Comparison of ENCODE assay signal across 12 cellular contexts in the genomic region with DNA sequence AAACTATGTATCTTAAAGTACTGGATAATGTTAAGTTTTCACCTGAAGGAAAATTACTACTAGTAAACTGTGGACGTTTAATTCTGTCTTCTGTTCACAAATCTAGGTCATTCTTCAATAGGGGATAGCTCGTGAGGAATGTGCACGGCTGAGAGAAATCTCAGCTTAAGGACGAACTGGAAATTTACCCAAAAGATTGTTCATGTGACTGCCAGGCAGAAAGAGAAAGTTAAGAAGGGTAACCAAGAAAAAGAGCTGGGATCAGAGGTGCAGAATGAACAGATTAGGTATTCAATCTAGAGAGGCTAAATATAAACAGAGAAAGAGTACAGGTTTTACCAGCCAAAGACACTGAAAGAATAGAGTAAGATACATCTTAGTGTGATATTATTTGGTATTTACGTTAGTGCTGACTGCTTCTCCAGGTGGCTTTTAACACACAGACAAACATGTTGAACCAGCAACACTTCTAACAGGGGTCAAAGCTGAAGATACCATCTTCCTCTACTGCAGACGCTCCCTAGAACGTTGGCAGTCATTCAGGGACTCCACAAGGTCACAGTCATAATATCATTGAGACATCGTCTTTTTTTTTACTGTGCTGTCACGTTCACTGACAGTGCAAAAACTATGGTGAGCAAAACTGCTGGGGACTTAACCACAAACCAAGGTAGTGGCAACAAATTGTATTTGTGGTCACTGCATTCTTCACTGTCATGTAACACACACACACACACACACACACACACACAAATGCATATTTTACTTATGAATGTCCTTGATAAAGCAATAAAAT.
DNase-seq lines count a peak whose midpoint lies in the region; ATAC-seq, FAIRE-seq and TF ChIP-seq lines count a peak whose summit lies in the region.
"Had no signal": no experiment of that assay in that cellular context is flagged by ENCODE, and none has a peak within 500 bp of the region (broad histone marks: within the 10 kb centered on the region; RNA-seq: fewer than 3 reads in every experiment).

No MANE protein-coding gene starts in this region.

- peaks cover 7% of the 10 kb centered on the region for H3K9me3 Mint-ChIP-seq in activated T-cell treated with anti-CD3 and anti-CD28 coated beads, Interleukin-2, amount 50 U/mL, for 4 hours

- no peak overlapping the region for H3K4me3 Mint-ChIP-seq in activated T-cell treated with anti-CD3 and anti-CD28 coated beads, Interleukin-2, amount 50 U/mL, for 4 hours

- H3K9me2 ChIP-seq in PC-3 (replicated peaks; ENCODE audit: low read length): no peaks in the 10 kb centered on the region

- no peaks in the 10 kb centered on the region for H4K20me1 ChIP-seq in PC-3 (ENCODE audit: low read length)

- intact Hi-C loops in PC-3 (cut with micrococcal nuclease): no loop called here

- H3K4me3 ChIP-seq in PC-3 (ENCODE audit: low read length) (no peak overlapping the region), epithelial cell of proximal tubule (ENCODE audit: low read depth, low read length) (peak overlapping the region; percentile 24), small intestine (ENCODE audit: low read depth in 1 of 2, low read length in 2 of 2) (no peak overlapping the region)
- H3K4me3 ChIP-seq: PC-9, prostate gland had no signal

- TF ChIP-seq CTCF in PC-3 (conservative IDR thresholded peaks at IDR 0.05; ENCODE audit: low read depth, low read length) (no peak), epithelial cell of proximal tubule (conservative IDR thresholded peaks at IDR 0.05; ENCODE audit: low read depth, low read length) (no peak)

- no peak for DNase-seq in activated T-cell treated with anti-CD3 and anti-CD28 coated beads, Interleukin-2, amount 50 U/mL, for 4 hours
- DNase-seq in activated T-cell treated with anti-CD3 and anti-CD28 coated beads, Interleukin-2, amount 50 U/mL, for 48 hours: no peak
- DNase-seq in PC-3 (no peak), epithelial cell of proximal tubule (ENCODE audit: low read depth) (no peak), small intestine (peak; percentile 49), DMS53 treated with DMSO at 0.1 percent for 48 hours (lab: John Stamatoyannopoulos, UW; ENCODE audit: unreplicated experiment) (no peak), NK-92 (lab: John Stamatoyannopoulos, UW; ENCODE audit: unreplicated experiment) (no peak)
- DNase-seq: dorsolateral prefrontal cortex, NCI-H1105 treated with DMSO at 0.1 percent for 48 hours, PC-9 had no signal

- H3K4me1 Mint-ChIP-seq in activated T-cell treated with anti-CD3 and anti-CD28 coated beads, Interleukin-2, amount 50 U/mL, for 4 hours (ENCODE audit: low read depth): peaks cover 20% of the 10 kb centered on the region

- no peak overlapping the region for H3K4me2 ChIP-seq in PC-3 (ENCODE audit: low read length)
- H3K4me2 ChIP-seq: PC-9 had no signal

- no peaks in the 10 kb centered on the region for H3K36me3 Mint-ChIP-seq in activated T-cell treated with anti-CD3 and anti-CD28 coated beads, Interleukin-2, amount 50 U/mL, for 4 hours (ENCODE audit: insufficient read depth)

- FAIRE-seq in small intestine (lab: Jason Lieb, UNC): no peak

- no peaks in the 10 kb centered on the region for H3K36me3 ChIP-seq in PC-3 (ENCODE audit: low read depth, low read length)
- H3K36me3 ChIP-seq in small intestine (ENCODE audit: control insufficient read depth in 2 of 2, insufficient read depth in 2 of 2, low read length in 2 of 2): no peaks in the 10 kb centered on the region
- H3K36me3 ChIP-seq: prostate gland had no signal

- H2AFZ ChIP-seq in PC-3 (ENCODE audit: low read length): 0 out of 2 replicates have a peak overlapping the region, but pooled peaks have one; percentile 10
- H2AFZ ChIP-seq: PC-9 had no signal

- no peaks in the 10 kb centered on the region for H3K4me1 ChIP-seq in PC-3 (ENCODE audit: insufficient read depth, low read length)
- no peaks in the 10 kb centered on the region for H3K4me1 ChIP-seq in small intestine (ENCODE audit: control insufficient read depth in 2 of 2, insufficient read depth in 1 of 2, low read depth in 1 of 2, low read length in 1 of 2)
- H3K4me1 ChIP-seq: prostate gland had no signal

- POLR2A ChIA-PET in PC-3 (lab: Charles Lee; ENCODE audit: unreplicated experiment): no interaction called here

- no TSS peak for BruUV-seq in PC-3 (replicated peaks; lab: Mats Ljungman, UMichigan)

- H3K9me3 ChIP-seq in PC-3 (ENCODE audit: low read length): no peaks in the 10 kb centered on the region
- H3K9me3 ChIP-seq in small intestine (ENCODE audit: control insufficient read depth, low read depth): no peaks in the 10 kb centered on the region
- H3K9me3 ChIP-seq: prostate gland had no signal

- H3K27ac ChIP-seq in PC-3 (ENCODE audit: low read length): no peak overlapping the region
- no peak overlapping the region for H3K27ac ChIP-seq in small intestine (ENCODE audit: low read depth in 1 of 2, low read length in 1 of 2)
- H3K27ac ChIP-seq: dorsolateral prefrontal cortex, PC-9, prostate gland had no signal

- 36 to 47% (median 45%) methylated on average over 9 of the region's 9 CpGs for WGBS in small intestine, 3 donors

- no peaks in the 10 kb centered on the region for H3F3A ChIP-seq in PC-3 (ENCODE audit: low read length, unreplicated experiment)

- CTCF ChIA-PET in PC-3 (lab: Charles Lee): no interaction called here

- peak; percentile 34 to 56 for ATAC-seq in activated T-cell treated with anti-CD3 and anti-CD28 coated beads, Interleukin-2, amount 50 U/mL, for 4 hours
- ATAC-seq in PC-3 (no peak), HG02840 (IDR thresholded peaks at IDR 0.05; ENCODE audit: low FRiP score, unreplicated experiment) (no peak)

- H3K27me3 ChIP-seq in PC-3 (ENCODE audit: low read length) (no peaks in the 10 kb centered on the region), small intestine (ENCODE audit: control insufficient read depth in 2 of 2, insufficient read depth in 2 of 2, low read length in 2 of 2) (no peaks in the 10 kb centered on the region)
- H3K27me3 ChIP-seq: dorsolateral prefrontal cortex had no signal

- H3K79me2 ChIP-seq in PC-3 (ENCODE audit: low read length): no peaks in the 10 kb centered on the region

- H3K27me3 Mint-ChIP-seq in activated T-cell treated with anti-CD3 and anti-CD28 coated beads, Interleukin-2, amount 50 U/mL, for 4 hours (ENCODE audit: low read depth): no peaks in the 10 kb centered on the region

- H3K9ac ChIP-seq in PC-3 (ENCODE audit: low read length): no peak overlapping the region

Comparison
In these comparisons a context has a peak if more than half of its experiments do, and no peak if none do; other contexts are left out.
1. ATAC-seq: peak in activated T-cell treated with anti-CD3 and anti-CD28 coated beads, Interleukin-2, amount 50 U/mL, for 4 hours (2 of 2); none in PC-3 (single experiment) and HG02840 (single experiment).